Comparison of ENCODE assay signal across 18 cellular contexts in genomic region chr4:165625281-165625680, GRCh38.
DNase-seq lines count a peak whose midpoint lies in the region; ATAC-seq, FAIRE-seq and TF ChIP-seq lines count a peak whose summit lies in the region.
"Had no signal": no experiment of that assay in that cellular context is flagged by ENCODE, and none has a peak within 500 bp of the region (broad histone marks: within the 10 kb centered on the region; RNA-seq: fewer than 3 reads in every experiment).

No MANE protein-coding gene starts in this region.

- H3K27ac ChIP-seq in RWPE2 (ENCODE audit: poor library complexity, severe bottlenecking): peak overlapping the region; percentile 43
- H3K27ac ChIP-seq: A549, C4-2B had no signal

- TF ChIP-seq CTCF in RWPE2 (IDR thresholded peaks at IDR 0.05; ENCODE audit: poor library complexity, severe bottlenecking) (no peak), fibroblast of pulmonary artery (IDR thresholded peaks at IDR 0.05; ENCODE audit: low read length, missing control alignments) (no peak)

- DNase-seq in RWPE2 (ENCODE audit: low spot score) (no peak), fibroblast of pulmonary artery (ENCODE audit: low read depth) (peak; percentile 77), NCI-H446 treated with DMSO at 0.1 percent for 48 hours (lab: John Stamatoyannopoulos, UW) (no peak), NCI-H82 (lab: John Stamatoyannopoulos, UW) (no peak)
- DNase-seq: BE2C; CD8-positive, alpha-beta T cell; COR-L47; DMS153; DMS79 treated with DMSO at 0.1 percent for 48 hours; EL; H7 had no signal

- H3K27me3 ChIP-seq in RWPE2 (ENCODE audit: insufficient read depth, poor library complexity, severe bottlenecking): no peaks in the 10 kb centered on the region
- H3K27me3 ChIP-seq: BE2C had no signal

- H3K4me1 ChIP-seq in RWPE2 (ENCODE audit: insufficient read depth, poor library complexity, severe bottlenecking): peaks cover 23% of the 10 kb centered on the region
- H3K4me1 ChIP-seq: A549, BE2C had no signal

- ATAC-seq in RWPE2 (ENCODE audit: low read depth): no peak
- no peak for ATAC-seq in HG03196 (IDR thresholded peaks at IDR 0.05; ENCODE audit: unreplicated experiment)
- ATAC-seq: A549; CD8-positive, alpha-beta T cell; GM23338 had no signal

- H3K4me3 ChIP-seq in RWPE2 (ENCODE audit: severe bottlenecking): no peak overlapping the region
- no peak overlapping the region for H3K4me3 ChIP-seq in fibroblast of pulmonary artery (replicated peaks; ENCODE audit: low read depth, low read length)
- H3K4me3 ChIP-seq: A549, GM23338 had no signal

- H3K36me3 ChIP-seq in RWPE2 (ENCODE audit: low read depth): no peaks in the 10 kb centered on the region
- H3K36me3 ChIP-seq: BE2C had no signal

- peak; percentile 67 for FAIRE-seq in endometrium (lab: Jason Lieb, UNC)
- FAIRE-seq: A549, D721Med, GM12891 had no signal

- no peaks in the 10 kb centered on the region for H3K9me3 ChIP-seq in RWPE2 (ENCODE audit: severe bottlenecking)
- H3K9me3 ChIP-seq: A549, BE2C had no signal
